Comparison of ENCODE assay signal across 1 cellular context in genomic region chr22:19662049-19662684, GRCh38. TPM values are rescaled to one million over a fixed set of nuclear protein-coding genes. Genes with fewer than 3 reads are reported as not detected.
"Had no signal": no experiment of that assay in that cellular context is flagged by ENCODE, and none has a peak within 500 bp of the region (broad histone marks: within the 10 kb centered on the region; RNA-seq: fewer than 3 reads in every experiment).

No MANE protein-coding gene starts in this region.

RNA-seq across cellular contexts. Expression of gene SEPTIN5, which starts 52.1 kb away (rescaled TPM):
- total RNA-seq: activated B cell treated with CpG ODN at 0.5 μM for 24 hours had no signal
